5 cellular contexts compared by ENCODE assay signal in the genomic region with DNA sequence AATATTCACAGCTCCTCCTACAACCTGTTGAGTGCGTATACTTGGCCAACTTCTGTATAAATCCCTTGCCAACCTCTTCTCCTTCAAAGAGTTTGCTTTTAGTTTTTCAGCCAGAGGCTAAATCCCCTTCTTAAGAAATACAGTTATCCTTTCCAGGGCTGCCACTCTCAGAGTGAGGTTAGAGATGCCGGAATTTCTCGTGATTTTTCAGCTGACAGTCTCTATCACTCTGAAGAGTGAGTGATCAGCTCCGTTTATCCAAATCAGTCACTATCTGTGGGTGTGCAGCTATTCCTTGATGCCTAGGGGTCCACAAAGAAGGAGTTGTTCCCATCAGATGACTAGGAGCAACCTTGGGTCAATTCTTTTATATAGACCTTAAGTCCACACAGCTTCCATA.
"Had no signal": no experiment of that assay in that cellular context is flagged by ENCODE, and none has a peak within 500 bp of the region (broad histone marks: within the 10 kb centered on the region; RNA-seq: fewer than 3 reads in every experiment).

No MANE protein-coding gene starts in this region.

- H3K4me3 ChIP-seq: GM23338, K562 had no signal

- DNase-seq: H9, HCEC 1CT, IMR-90 had no signal
